Comparison of ENCODE assay signal across 36 cellular contexts in the genomic region with DNA sequence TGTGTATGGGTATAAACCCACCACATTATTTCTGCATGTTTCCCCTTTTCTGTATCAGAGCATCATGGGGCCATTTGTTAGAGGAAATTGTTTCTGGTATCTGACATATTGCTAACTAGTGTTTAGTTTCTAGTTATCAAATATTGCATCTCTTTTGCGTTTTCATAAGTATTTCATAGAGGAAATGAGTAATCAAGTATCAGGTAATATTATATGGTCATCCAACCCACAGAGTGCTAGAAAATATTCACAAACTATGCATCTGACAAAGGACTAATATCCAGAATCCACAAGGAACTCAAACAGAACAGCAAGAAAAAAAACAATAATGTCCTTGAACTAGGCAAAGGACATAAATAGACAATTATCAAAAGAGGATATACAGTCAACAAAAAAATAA.
"Had no signal": no experiment of that assay in that cellular context is flagged by ENCODE, and none has a peak within 500 bp of the region (broad histone marks: within the 10 kb centered on the region; RNA-seq: fewer than 3 reads in every experiment).

No MANE protein-coding gene starts in this region.

- H3K4me1 Mint-ChIP-seq: activated CD4-positive, alpha-beta memory T cell treated with anti-CD3 and anti-CD28 coated beads, Interleukin-2, amount 10 ng/mL, durations not matched to agents 7 days and 5 days; activated CD8-positive, alpha-beta memory T cell treated with anti-CD3 and anti-CD28 coated beads, Interleukin-2, amount 10 ng/mL, durations not matched to agents 7 days and 5 days; activated naive CD4-positive, alpha-beta T cell treated with anti-CD3 and anti-CD28 coated beads, Interleukin-2, amount 10 ng/mL, durations not matched to agents 7 days and 5 days; brain; central memory CD8-positive, alpha-beta T cell had no signal

- H3K9me3 Mint-ChIP-seq: activated CD4-positive, alpha-beta memory T cell treated with anti-CD3 and anti-CD28 coated beads, Interleukin-2, amount 10 ng/mL, durations not matched to agents 7 days and 5 days; activated naive CD4-positive, alpha-beta T cell treated with anti-CD3 and anti-CD28 coated beads, Interleukin-2, amount 10 ng/mL, durations not matched to agents 7 days and 5 days; activated naive CD8-positive, alpha-beta T cell treated with anti-CD3 and anti-CD28 coated beads, Interleukin-2, amount 50 U/mL, for 24 hours had no signal

- FAIRE-seq: K562, RCC 7860 had no signal

- H3K27ac Mint-ChIP-seq: activated CD4-positive, alpha-beta memory T cell treated with anti-CD3 and anti-CD28 coated beads, Interleukin-2, amount 10 ng/mL, durations not matched to agents 7 days and 5 days; activated CD8-positive, alpha-beta memory T cell treated with anti-CD3 and anti-CD28 coated beads, Interleukin-2, amount 10 ng/mL, durations not matched to agents 7 days and 5 days; activated naive CD4-positive, alpha-beta T cell treated with anti-CD3 and anti-CD28 coated beads, Interleukin-2, amount 10 ng/mL, durations not matched to agents 7 days and 5 days; activated naive CD8-positive, alpha-beta T cell; activated naive CD8-positive, alpha-beta T cell treated with anti-CD3 and anti-CD28 coated beads, Interleukin-2, amount 50 U/mL, for 24 hours; brain had no signal

- H3K36me3 ChIP-seq: cardiac muscle cell, SJCRH30, WERI-Rb-1 had no signal

- H3K27me3 ChIP-seq: cardiac muscle cell, SJCRH30 had no signal

- DNase-seq: activated CD4-positive, alpha-beta memory T cell treated with anti-CD3 and anti-CD28 coated beads, Interleukin-2, amount 10 ng/mL, durations not matched to agents 7 days and 5 days; activated CD4-positive, alpha-beta T cell treated with anti-CD3 and anti-CD28 coated beads for 1 hour; activated CD4-positive, alpha-beta T cell treated with anti-CD3 and anti-CD28 coated beads for 48 hours; activated CD4-positive, CD25-positive, alpha-beta regulatory T cell; activated CD8-positive, alpha-beta memory T cell treated with anti-CD3 and anti-CD28 coated beads for 24 hours; activated CD8-positive, alpha-beta memory T cell treated with anti-CD3 and anti-CD28 coated beads, Interleukin-2, amount 10 ng/mL, durations not matched to agents 7 days and 5 days; activated CD8-positive, alpha-beta memory T cell treated with anti-CD3 and anti-CD28 coated beads, Interleukin-2, amount 50 U/mL, for 48 hours; activated effector memory CD4-positive, alpha-beta T cell treated with Interleukin-2 at 50 U/mL for 16 hours; activated naive CD4-positive, alpha-beta T cell treated with anti-CD3 and anti-CD28 coated beads, Interleukin-2, amount 10 ng/mL, durations not matched to agents 7 days and 5 days; activated naive CD8-positive, alpha-beta T cell treated with anti-CD3 and anti-CD28 coated beads, Interleukin-2, amount 50 U/mL, for 24 hours; activated T-cell treated with anti-CD3 and anti-CD28 coated beads, Interleukin-2, amount 50 U/mL, for 48 hours; anterior cingulate cortex; Karpas-422; MM.1S; MV-4-11; NCI-H1092; NCI-H1436 treated with DMSO at 0.1 percent for 48 hours; NCI-H1694 treated with DMSO at 0.1 percent for 48 hours; NCI-H2029; NCI-H345; NCI-H510A; NCI-H526; NCI-H748 treated with DMSO at 0.1 percent for 48 hours; NK-92 treated with Interleukin-12 subunit alpha and Interleukin-12 subunit beta, amount 100 ng/mL, for 24 hours; PC-9; SHP77; SJCRH30; T1000; WERI-Rb-1 had no signal

- H3K27me3 Mint-ChIP-seq: activated CD4-positive, alpha-beta memory T cell treated with anti-CD3 and anti-CD28 coated beads, Interleukin-2, amount 10 ng/mL, durations not matched to agents 7 days and 5 days; activated CD8-positive, alpha-beta memory T cell treated with anti-CD3 and anti-CD28 coated beads, Interleukin-2, amount 10 ng/mL, durations not matched to agents 7 days and 5 days; activated naive CD4-positive, alpha-beta T cell treated with anti-CD3 and anti-CD28 coated beads, Interleukin-2, amount 10 ng/mL, durations not matched to agents 7 days and 5 days; brain; central memory CD8-positive, alpha-beta T cell had no signal

- H3K36me3 Mint-ChIP-seq: activated CD8-positive, alpha-beta memory T cell treated with anti-CD3 and anti-CD28 coated beads, Interleukin-2, amount 10 ng/mL, durations not matched to agents 7 days and 5 days; activated naive CD4-positive, alpha-beta T cell treated with anti-CD3 and anti-CD28 coated beads, Interleukin-2, amount 10 ng/mL, durations not matched to agents 7 days and 5 days; activated naive CD8-positive, alpha-beta T cell; brain had no signal

- H3K4me3 ChIP-seq: cardiac muscle cell, K562, PC-9, SJCRH30, SK-N-MC had no signal

- H3K4me3 Mint-ChIP-seq: activated CD4-positive, alpha-beta memory T cell treated with anti-CD3 and anti-CD28 coated beads, Interleukin-2, amount 10 ng/mL, durations not matched to agents 7 days and 5 days; activated CD8-positive, alpha-beta memory T cell treated with anti-CD3 and anti-CD28 coated beads, Interleukin-2, amount 10 ng/mL, durations not matched to agents 7 days and 5 days; activated naive CD4-positive, alpha-beta T cell treated with anti-CD3 and anti-CD28 coated beads, Interleukin-2, amount 10 ng/mL, durations not matched to agents 7 days and 5 days; activated naive CD8-positive, alpha-beta T cell; activated naive CD8-positive, alpha-beta T cell treated with anti-CD3 and anti-CD28 coated beads, Interleukin-2, amount 50 U/mL, for 24 hours; brain; central memory CD8-positive, alpha-beta T cell had no signal
